Comparison of ENCODE assay signal across 16 cellular contexts in genomic region chr7:45456747-45457146, GRCh38.
DNase-seq lines count a peak whose midpoint lies in the region; TF ChIP-seq lines count a peak whose summit lies in the region.
"Had no signal": no experiment of that assay in that cellular context is flagged by ENCODE, and none has a peak within 500 bp of the region (broad histone marks: within the 10 kb centered on the region; RNA-seq: fewer than 3 reads in every experiment).

No MANE protein-coding gene starts in this region.

- no peaks in the 10 kb centered on the region for H3K9me3 ChIP-seq in GM23248 (ENCODE audit: low read depth)
- H3K9me3 ChIP-seq in effector memory CD4-positive, alpha-beta T cell (ENCODE audit: control insufficient read depth, low read length), result no peaks in the 10 kb centered on the region
- H3K9me3 ChIP-seq: A549, BE2C had no signal

- H3K27me3 ChIP-seq in GM23248 (replicated peaks; ENCODE audit: insufficient read depth), result 0 out of 2 replicates have a peak, but pooled peaks cover 12% of the 10 kb centered on the region
- no peaks in the 10 kb centered on the region for H3K27me3 ChIP-seq in effector memory CD4-positive, alpha-beta T cell (replicated peaks; ENCODE audit: control insufficient read depth, insufficient read depth, low read length, poor library complexity, severe bottlenecking)
- H3K27me3 ChIP-seq: BE2C had no signal

- H3K4me2 ChIP-seq in GM23248 (ENCODE audit: unreplicated experiment), result no peak overlapping the region
- H3K4me2 ChIP-seq: A549 had no signal

- no peaks in the 10 kb centered on the region for H3K4me1 ChIP-seq in GM23248 (ENCODE audit: insufficient read depth)
- no peaks in the 10 kb centered on the region for H3K4me1 ChIP-seq in effector memory CD4-positive, alpha-beta T cell (ENCODE audit: control insufficient read depth, insufficient read depth, low read length, poor library complexity, severe bottlenecking)
- H3K4me1 ChIP-seq: A549 had no signal

- H2AFZ ChIP-seq in GM23248, result no peak overlapping the region

- H3K36me3 ChIP-seq in GM23248 (ENCODE audit: low read depth), result no peaks in the 10 kb centered on the region
- H3K36me3 ChIP-seq in effector memory CD4-positive, alpha-beta T cell (ENCODE audit: control insufficient read depth, insufficient read depth, low read length), result no peaks in the 10 kb centered on the region
- H3K36me3 ChIP-seq: BE2C had no signal

- H3K27ac ChIP-seq in GM23248, result no peak overlapping the region
- no peak overlapping the region for H3K27ac ChIP-seq in effector memory CD4-positive, alpha-beta T cell (ENCODE audit: insufficient read depth, low read length, poor library complexity, severe bottlenecking)
- H3K27ac ChIP-seq: A549 had no signal

- peak; percentile 87 for DNase-seq in AG08395 (ENCODE audit: low spot score)
- DNase-seq in GM23248, result peak; percentile 44
- DNase-seq in RPMI7951 (ENCODE audit: low read depth), result peak; percentile 88
- DNase-seq in foreskin fibroblast, result peak; percentile 22 to 54
- no peak for DNase-seq in D341Med (ENCODE audit: low spot score)
- no peak for DNase-seq in SHP77 treated with DMSO at 0.1 percent for 48 hours (lab: John Stamatoyannopoulos, UW)
- no peak for DNase-seq in effector memory CD4-positive, alpha-beta T cell
- DNase-seq in epidermal melanocyte (ENCODE audit: insufficient read length, low spot score), result no peak
- DNase-seq: BE2C; CD8-positive, alpha-beta T cell; IMR-90; NCI-H226; NCI-H526 treated with DMSO at 0.1 percent for 48 hours; Right ventricle myocardium superior had no signal

- no peaks in the 10 kb centered on the region for H3K9me2 ChIP-seq in GM23248 (ENCODE audit: insufficient read depth)

- H3K4me3 ChIP-seq in GM23248 (no peak overlapping the region), foreskin fibroblast (ENCODE audit: low read depth in 1 of 2, low read length in 2 of 2) (no peak overlapping the region)
- no peak overlapping the region for H3K4me3 ChIP-seq in effector memory CD4-positive, alpha-beta T cell (ENCODE audit: insufficient read depth, low read depth, low read length, poor library complexity, severe bottlenecking)
- H3K4me3 ChIP-seq: A549, GM12878 had no signal

- no peak overlapping the region for H3K9ac ChIP-seq in GM23248

- no peaks in the 10 kb centered on the region for H3K79me2 ChIP-seq in GM23248 (ENCODE audit: insufficient read depth)

- 36 to 42% methylated on average over 1 of the region's 1 CpG for WGBS in GM23248 (ENCODE audit: low coverage in 1 of 2, low lambda C conversion rate in 2 of 2, missing lambda C conversion rate in 2 of 2), 2 experiments

- no peak for TF ChIP-seq CTCF in foreskin fibroblast (IDR thresholded peaks at IDR 0.05; ENCODE audit: low read depth, low read length)

- H3F3A ChIP-seq in GM23248 (ENCODE audit: insufficient read depth), result no peaks in the 10 kb centered on the region

- in situ Hi-C loops in GM23248 (cut with MboI), result no loop called here

- no peaks in the 10 kb centered on the region for H4K20me1 ChIP-seq in GM23248 (ENCODE audit: insufficient read depth)

Comparison
In these comparisons a context has a peak if more than half of its experiments do, and no peak if none do; other contexts are left out.
1. DNase-seq: peak in AG08395 (single experiment), GM23248 (single experiment), RPMI7951 (single experiment) and foreskin fibroblast (2 of 2); none in D341Med (single experiment), SHP77 treated with DMSO at 0.1 percent for 48 hours (single experiment), effector memory CD4-positive, alpha-beta T cell (0 of 3) and epidermal melanocyte (single experiment).